Comparison of ENCODE assay signal across 2 cellular contexts in the genomic region with DNA sequence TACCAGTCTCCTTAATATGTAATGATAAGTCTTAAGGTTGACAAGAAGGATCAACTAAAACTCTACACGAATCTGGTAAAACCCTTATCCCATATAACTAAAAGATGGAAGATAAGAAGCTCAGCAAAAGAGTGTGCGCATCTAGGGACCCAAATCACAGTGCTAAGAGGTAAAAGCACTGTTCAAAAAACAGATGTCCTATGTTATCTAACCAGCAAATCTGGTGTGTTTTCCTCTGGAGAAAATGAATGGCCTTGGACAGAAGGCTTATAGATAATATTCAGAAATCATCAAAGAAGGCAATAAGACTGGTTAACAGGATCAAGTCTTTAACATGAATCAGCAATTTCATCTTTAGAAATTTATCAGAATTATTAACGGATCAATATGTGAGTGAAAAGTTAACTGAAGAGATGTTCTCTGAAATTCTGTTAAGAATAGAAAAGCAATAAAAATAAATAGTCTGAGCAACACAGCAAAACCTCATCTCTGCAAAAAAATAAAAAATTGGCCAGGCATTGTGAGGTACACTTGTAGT.
A peak's percentile ranks its signal among the peaks of the same experiment; 100 is the strongest.
TF ChIP-seq lines count a peak whose summit lies in the region.

No MANE protein-coding gene starts in this region.

TF ChIP-seq in HepG2, 621 proteins besides CTCF, POLR2A, EP300 and RAD21:
- TF ChIP-seq ZNF772 (CRISPR knock-in tag; IDR thresholded peaks at IDR 0.05) = no peak
- no peak for TF ChIP-seq GPN1 (CRISPR knock-in tag; IDR thresholded peaks at IDR 0.05; ENCODE audit: borderline replicate concordance)
- TF ChIP-seq KAT7 (CRISPR knock-in tag; IDR thresholded peaks at IDR 0.05; ENCODE audit: borderline replicate concordance) = no peak
- peak in 1 of 2 experiments; percentile 56; a peak in 2 of 4 replicates for TF ChIP-seq MAFK (conservative IDR thresholded peaks at IDR 0.05 in 1 of 2, IDR thresholded peaks at IDR 0.05 in 1 of 2; ENCODE audit: low read length in 2 of 2)
- TF ChIP-seq MAFF (IDR thresholded peaks at IDR 0.05; ENCODE audit: low read depth, low read length) = peak; percentile 55
- TF ChIP-seq, protein P1, sequence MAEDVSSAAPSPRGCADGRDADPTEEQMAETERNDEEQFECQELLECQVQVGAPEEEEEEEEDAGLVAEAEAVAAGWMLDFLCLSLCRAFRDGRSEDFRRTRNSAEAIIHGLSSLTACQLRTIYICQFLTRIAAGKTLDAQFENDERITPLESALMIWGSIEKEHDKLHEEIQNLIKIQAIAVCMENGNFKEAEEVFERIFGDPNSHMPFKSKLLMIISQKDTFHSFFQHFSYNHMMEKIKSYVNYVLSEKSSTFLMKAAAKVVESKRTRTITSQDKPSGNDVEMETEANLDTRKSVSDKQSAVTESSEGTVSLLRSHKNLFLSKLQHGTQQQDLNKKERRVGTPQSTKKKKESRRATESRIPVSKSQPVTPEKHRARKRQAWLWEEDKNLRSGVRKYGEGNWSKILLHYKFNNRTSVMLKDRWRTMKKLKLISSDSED (CRISPR knock-in tag; IDR thresholded peaks at IDR 0.05) = no peak
- no peak for TF ChIP-seq U2AF2 (IDR thresholded peaks at IDR 0.05; ENCODE audit: low read depth, low read length)
- TF ChIP-seq, protein P2, sequence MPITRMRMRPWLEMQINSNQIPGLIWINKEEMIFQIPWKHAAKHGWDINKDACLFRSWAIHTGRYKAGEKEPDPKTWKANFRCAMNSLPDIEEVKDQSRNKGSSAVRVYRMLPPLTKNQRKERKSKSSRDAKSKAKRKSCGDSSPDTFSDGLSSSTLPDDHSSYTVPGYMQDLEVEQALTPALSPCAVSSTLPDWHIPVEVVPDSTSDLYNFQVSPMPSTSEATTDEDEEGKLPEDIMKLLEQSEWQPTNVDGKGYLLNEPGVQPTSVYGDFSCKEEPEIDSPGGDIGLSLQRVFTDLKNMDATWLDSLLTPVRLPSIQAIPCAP (CRISPR knock-in tag; IDR thresholded peaks at IDR 0.05; ENCODE audit: low read depth) = no peak
- no peak for TF ChIP-seq SNAI1 (CRISPR knock-in tag; IDR thresholded peaks at IDR 0.05; ENCODE audit: borderline replicate concordance)

TF ChIP-seq in SK-N-SH treated with all-trans-retinoic acid at 6 μM for 48 hours, 23 proteins besides CTCF, POLR2A, EP300 and RAD21:
- TF ChIP-seq, protein P3, sequence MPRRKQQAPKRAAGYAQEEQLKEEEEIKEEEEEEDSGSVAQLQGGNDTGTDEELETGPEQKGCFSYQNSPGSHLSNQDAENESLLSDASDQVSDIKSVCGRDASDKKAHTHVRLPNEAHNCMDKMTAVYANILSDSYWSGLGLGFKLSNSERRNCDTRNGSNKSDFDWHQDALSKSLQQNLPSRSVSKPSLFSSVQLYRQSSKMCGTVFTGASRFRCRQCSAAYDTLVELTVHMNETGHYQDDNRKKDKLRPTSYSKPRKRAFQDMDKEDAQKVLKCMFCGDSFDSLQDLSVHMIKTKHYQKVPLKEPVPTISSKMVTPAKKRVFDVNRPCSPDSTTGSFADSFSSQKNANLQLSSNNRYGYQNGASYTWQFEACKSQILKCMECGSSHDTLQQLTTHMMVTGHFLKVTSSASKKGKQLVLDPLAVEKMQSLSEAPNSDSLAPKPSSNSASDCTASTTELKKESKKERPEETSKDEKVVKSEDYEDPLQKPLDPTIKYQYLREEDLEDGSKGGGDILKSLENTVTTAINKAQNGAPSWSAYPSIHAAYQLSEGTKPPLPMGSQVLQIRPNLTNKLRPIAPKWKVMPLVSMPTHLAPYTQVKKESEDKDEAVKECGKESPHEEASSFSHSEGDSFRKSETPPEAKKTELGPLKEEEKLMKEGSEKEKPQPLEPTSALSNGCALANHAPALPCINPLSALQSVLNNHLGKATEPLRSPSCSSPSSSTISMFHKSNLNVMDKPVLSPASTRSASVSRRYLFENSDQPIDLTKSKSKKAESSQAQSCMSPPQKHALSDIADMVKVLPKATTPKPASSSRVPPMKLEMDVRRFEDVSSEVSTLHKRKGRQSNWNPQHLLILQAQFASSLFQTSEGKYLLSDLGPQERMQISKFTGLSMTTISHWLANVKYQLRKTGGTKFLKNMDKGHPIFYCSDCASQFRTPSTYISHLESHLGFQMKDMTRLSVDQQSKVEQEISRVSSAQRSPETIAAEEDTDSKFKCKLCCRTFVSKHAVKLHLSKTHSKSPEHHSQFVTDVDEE (CRISPR knock-in tag; IDR thresholded peaks at IDR 0.05) = 0 out of 2 replicates have a peak, but pooled peaks have one; percentile 16
- TF ChIP-seq ZNF565 (CRISPR knock-in tag; conservative IDR thresholded peaks at IDR 0.05; ENCODE audit: low read depth) (no peak), TOX (CRISPR knock-in tag; IDR thresholded peaks at IDR 0.05; ENCODE audit: borderline replicate concordance) (no peak), TCF4 (CRISPR knock-in tag; IDR thresholded peaks at IDR 0.05; ENCODE audit: borderline replicate concordance) (peak; percentile 84; the same call in 1 of the 2 replicates), ZC3H10 (CRISPR knock-in tag; IDR thresholded peaks at IDR 0.05) (no peak), BACH2 (CRISPR knock-in tag; IDR thresholded peaks at IDR 0.05; ENCODE audit: borderline replicate concordance) (0 out of 2 replicates have a peak, but pooled peaks have one; percentile 10)
